Comparison of ENCODE assay signal across 13 cellular contexts in the genomic region with DNA sequence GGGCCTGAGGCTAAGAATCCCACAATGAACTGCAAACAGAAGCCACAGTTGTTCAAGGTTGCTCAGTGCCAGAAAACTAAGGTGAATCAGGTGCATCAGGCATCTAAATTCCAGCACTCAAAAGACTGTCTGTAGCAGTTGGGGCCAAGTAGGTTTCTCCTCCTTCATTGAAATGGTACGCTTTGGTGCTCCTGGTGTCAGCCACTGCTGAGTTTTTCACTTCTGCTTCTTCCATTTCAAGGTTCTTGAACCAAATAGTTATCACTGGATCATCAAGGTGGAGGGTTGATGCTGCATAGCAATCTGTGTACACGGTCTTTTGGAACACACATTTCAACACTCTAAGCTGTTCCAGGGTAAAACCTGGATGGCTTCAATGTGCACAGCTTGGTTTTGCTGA.
DNase-seq lines count a peak whose midpoint lies in the region; ATAC-seq, FAIRE-seq and TF ChIP-seq lines count a peak whose summit lies in the region.
"Had no signal": no experiment of that assay in that cellular context is flagged by ENCODE, and none has a peak within 500 bp of the region (broad histone marks: within the 10 kb centered on the region; RNA-seq: fewer than 3 reads in every experiment).

No MANE protein-coding gene starts in this region.

- H3K4me1 Mint-ChIP-seq in HFFc6 (ENCODE audit: low read depth), result no peaks in the 10 kb centered on the region

- H3K27me3 ChIP-seq in pancreas, result no peaks in the 10 kb centered on the region
- H3K27me3 ChIP-seq: hepatocyte, SJCRH30 had no signal

- ATAC-seq in GM19043 (IDR thresholded peaks at IDR 0.05; ENCODE audit: low read depth, unreplicated experiment) (peak; percentile 87), GM21723 (IDR thresholded peaks at IDR 0.05; ENCODE audit: unreplicated experiment) (peak; percentile 94), HG03108 (IDR thresholded peaks at IDR 0.05; ENCODE audit: unreplicated experiment) (peak; percentile 80), mucosa of descending colon (peak; percentile 45), pancreas (no peak)

- no peaks in the 10 kb centered on the region for H3K36me3 Mint-ChIP-seq in HFFc6 (ENCODE audit: low read depth)

- no peak overlapping the region for H3K4me3 ChIP-seq in mucosa of descending colon
- no peak overlapping the region for H3K4me3 ChIP-seq in pancreas
- H3K4me3 ChIP-seq: hepatocyte, SJCRH30 had no signal

- H3K27me3 Mint-ChIP-seq in HFFc6 (ENCODE audit: insufficient read depth), result 0 out of 2 replicates have a peak, but pooled peaks cover 2% of the 10 kb centered on the region

- H3K4me1 ChIP-seq in mucosa of descending colon (ENCODE audit: low read depth) (no peaks in the 10 kb centered on the region), pancreas (no peaks in the 10 kb centered on the region)
- H3K4me1 ChIP-seq: SJCRH30 had no signal

- no peak overlapping the region for H3K27ac Mint-ChIP-seq in HFFc6

- WGBS in pancreas, 2 donors, result 41 to 60% methylated on average over 2 of the region's 2 CpGs

- no peaks in the 10 kb centered on the region for H3K9me3 ChIP-seq in mucosa of descending colon
- H3K9me3 ChIP-seq in pancreas, result no peaks in the 10 kb centered on the region
- H3K9me3 ChIP-seq: SJCRH30 had no signal

- no peaks in the 10 kb centered on the region for H3K36me3 ChIP-seq in mucosa of descending colon (ENCODE audit: low read depth)
- H3K36me3 ChIP-seq in pancreas, result no peaks in the 10 kb centered on the region
- H3K36me3 ChIP-seq: SJCRH30 had no signal

- TF ChIP-seq CTCF in mucosa of descending colon (IDR thresholded peaks at IDR 0.05) (no peak), pancreas (IDR thresholded peaks at IDR 0.05) (no peak), HFFc6 (IDR thresholded peaks at IDR 0.05) (no peak)

- no peak overlapping the region for H3K4me3 Mint-ChIP-seq in HFFc6

- no peak for FAIRE-seq in pancreas (lab: Jason Lieb, UNC)
- FAIRE-seq: GM19239 had no signal

- DNase-seq in mucosa of descending colon (no peak), NCI-H1105 (lab: John Stamatoyannopoulos, UW) (no peak), NCI-H1930 (lab: John Stamatoyannopoulos, UW) (no peak), pancreas (no peak), HFFc6 (no peak)
- DNase-seq: NCI-H82, SJCRH30 had no signal

- intact Hi-C loops in mucosa of descending colon (cut with DNase I, micrococcal nuclease) (no loop called here), pancreas (cut with DNase I) (no loop called here)

- H3K27ac ChIP-seq in pancreas, result no peak overlapping the region
- H3K27ac ChIP-seq: epithelial cell of prostate, hepatocyte, SJCRH30 had no signal

- no peaks in the 10 kb centered on the region for H3K9me3 Mint-ChIP-seq in HFFc6

Comparison
In these comparisons a context has a peak if more than half of its experiments do, and no peak if none do; other contexts are left out.
1. ATAC-seq: peak in GM19043 (single experiment), GM21723 (single experiment), HG03108 (single experiment) and mucosa of descending colon (single experiment); none in pancreas (0 of 4).